Comparison of ENCODE assay signal across 16 cellular contexts in genomic region chr13:97269603-97270002, GRCh38.
"Had no signal": no experiment of that assay in that cellular context is flagged by ENCODE, and none has a peak within 500 bp of the region (broad histone marks: within the 10 kb centered on the region; RNA-seq: fewer than 3 reads in every experiment).

No MANE protein-coding gene starts in this region.

- H3K9me3 ChIP-seq: neutrophil, spleen had no signal

- DNase-seq: activated CD4-positive, alpha-beta memory T cell treated with anti-CD3 and anti-CD28 coated beads for 36 hours; activated gamma-delta T cell; activated naive CD8-positive, alpha-beta T cell treated with anti-CD3 and anti-CD28 coated beads for 36 hours; activated T-cell treated with anti-CD3 and anti-CD28 coated beads, Interleukin-2, amount 50 U/mL, for 48 hours; foreskin melanocyte; islet precursor cell; left ventricle myocardium superior; naive thymus-derived CD8-positive, alpha-beta T cell; posterior cingulate gyrus; right cardiac atrium; spleen; stimulated activated CD4-positive, alpha-beta T cell treated with anti-CD3 and anti-CD28 coated beads, Interleukin-2, amount 100 ng/mL, for 24 hours; stimulated activated naive CD4-positive, alpha-beta T cell treated with Interleukin-2 at 50 U/mL for 16 hours; T-helper 1 cell had no signal

- H3K4me3 ChIP-seq: spleen had no signal

- H3K27ac ChIP-seq: neutrophil, spleen, VCaP had no signal

- H3K27me3 ChIP-seq: neutrophil, spleen had no signal

- H3K36me3 ChIP-seq: neutrophil had no signal

- ATAC-seq: naive thymus-derived CD8-positive, alpha-beta T cell had no signal
